In the genomic region with DNA sequence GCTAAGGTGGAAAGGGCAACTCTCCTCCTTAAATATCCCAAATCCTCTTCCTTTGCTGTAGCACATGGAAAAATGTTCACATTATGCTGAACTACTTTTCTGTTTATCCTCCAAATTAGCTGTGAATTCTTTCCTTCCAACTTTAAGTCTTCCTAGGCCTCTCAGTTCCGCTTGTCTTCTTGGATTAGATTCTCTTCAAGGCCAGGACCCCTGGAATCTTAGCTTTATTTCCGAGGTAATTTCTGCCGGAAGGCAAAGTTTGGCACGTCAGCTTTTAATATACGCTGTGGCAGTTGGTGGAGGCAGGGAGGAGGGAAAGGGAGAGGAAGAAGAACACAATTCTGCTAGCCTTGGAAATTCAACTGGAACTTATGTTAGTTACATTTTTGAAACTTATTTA, we compare ENCODE assay signal across 22 cellular contexts.
DNase-seq lines count a peak whose midpoint lies in the region; ATAC-seq and TF ChIP-seq lines count a peak whose summit lies in the region.
"Had no signal": no experiment of that assay in that cellular context is flagged by ENCODE, and none has a peak within 500 bp of the region (broad histone marks: within the 10 kb centered on the region; RNA-seq: fewer than 3 reads in every experiment).

No MANE protein-coding gene starts in this region.

- no peaks in the 10 kb centered on the region for H3K9me3 ChIP-seq in Caco-2
- H3K9me3 ChIP-seq in Panc1 (ENCODE audit: control insufficient read depth, insufficient read depth, low read depth, low read length) = peaks cover 32% of the 10 kb centered on the region; the same call in 1 of the 2 replicates
- no peaks in the 10 kb centered on the region for H3K9me3 ChIP-seq in colonic mucosa
- H3K9me3 ChIP-seq: BLaER1, Peyer's patch, SJSA1 had no signal

- DNase-seq in Caco-2 = no peak
- DNase-seq in Panc1 (ENCODE audit: low read depth, low spot score) = no peak
- no peak for DNase-seq in colonic mucosa
- no peak for DNase-seq in osteocyte (ENCODE audit: extremely low spot score, unreplicated experiment)
- no peak for DNase-seq in NCI-H2107 (lab: John Stamatoyannopoulos, UW)
- DNase-seq in HK-2 (ENCODE audit: unreplicated experiment) = no peak
- no peak for DNase-seq in NCI-H2227 treated with DMSO at 0.1 percent for 48 hours (lab: John Stamatoyannopoulos, UW)
- DNase-seq: ACHN; CD4-positive, alpha-beta T cell; COR-L47; DMS153; MG63; NCI-H1417; NCI-H187 treated with DMSO at 0.1 percent for 48 hours; NCI-H510A; NCI-H748 treated with DMSO at 0.1 percent for 48 hours had no signal

- ATAC-seq in Panc1 = no peak
- ATAC-seq in HG02884 (IDR thresholded peaks at IDR 0.05; ENCODE audit: unreplicated experiment) = no peak

- BruUV-seq in Caco-2 (replicated peaks; lab: Mats Ljungman, UMichigan) (no TSS peak), Panc1 (replicated peaks; lab: Mats Ljungman, UMichigan) (no TSS peak)

- intact Hi-C loops in Caco-2 (cut with micrococcal nuclease; ENCODE audit: unreplicated experiment) (no loop called here), Panc1 (cut with micrococcal nuclease; ENCODE audit: unreplicated experiment) (no loop called here), colonic mucosa (cut with DNase I) (no loop called here)

- no peak for TF ChIP-seq CTCF in Caco-2 (IDR thresholded peaks at IDR 0.05; ENCODE audit: insufficient read depth in 1 of 2, low read depth in 1 of 2, low read length in 1 of 2, severe bottlenecking in 1 of 2, unreplicated experiment in 1 of 2)
- no peak for TF ChIP-seq CTCF in Panc1 (IDR thresholded peaks at IDR 0.05)
- no peak for TF ChIP-seq CTCF in colonic mucosa (IDR thresholded peaks at IDR 0.05)
- TF ChIP-seq CTCF in osteocyte (IDR thresholded peaks at IDR 0.05) = no peak

- H3K4me1 Mint-ChIP-seq in Caco-2 (ENCODE audit: low read depth, unreplicated experiment) (peaks cover 10% of the 10 kb centered on the region), osteocyte (ENCODE audit: unreplicated experiment) (peaks cover 24% of the 10 kb centered on the region)

- H3K36me3 ChIP-seq in Caco-2 (ENCODE audit: control insufficient read depth, insufficient read depth, low read length) (no peaks in the 10 kb centered on the region), Panc1 (ENCODE audit: control insufficient read depth, insufficient read depth, low read length) (no peaks in the 10 kb centered on the region), colonic mucosa (no peaks in the 10 kb centered on the region)
- H3K36me3 ChIP-seq: BLaER1, MG63, Peyer's patch, SJSA1 had no signal

- H3K36me3 Mint-ChIP-seq in Caco-2 (ENCODE audit: insufficient read depth, unreplicated experiment) = no peaks in the 10 kb centered on the region
- no peaks in the 10 kb centered on the region for H3K36me3 Mint-ChIP-seq in osteocyte (ENCODE audit: unreplicated experiment)

- POLR2A ChIA-PET in Caco-2 (lab: Charles Lee) (no interaction called here), Panc1 (lab: Charles Lee) (no interaction called here)

- H3K4me1 ChIP-seq in Caco-2 = peaks cover 12% of the 10 kb centered on the region; the same call in 1 of the 2 replicates
- no peaks in the 10 kb centered on the region; the same call in 1 of the 2 replicates for H3K4me1 ChIP-seq in Panc1 (ENCODE audit: control insufficient read depth, insufficient read depth, low read length)
- H3K4me1 ChIP-seq in colonic mucosa = peaks cover 4% of the 10 kb centered on the region
- H3K4me1 ChIP-seq: BLaER1 had no signal

- CTCF ChIA-PET in Caco-2 (lab: Charles Lee) = no interaction called here
- CTCF ChIA-PET in Panc1 (lab: Charles Lee) = no interaction called here

- no peaks in the 10 kb centered on the region for H3K27me3 Mint-ChIP-seq in Caco-2 (ENCODE audit: insufficient read depth, unreplicated experiment)
- no peaks in the 10 kb centered on the region for H3K27me3 Mint-ChIP-seq in osteocyte (ENCODE audit: unreplicated experiment)

- H3K27ac Mint-ChIP-seq in Caco-2 (ENCODE audit: unreplicated experiment) (peak overlapping the region; percentile 59), osteocyte (ENCODE audit: unreplicated experiment) (peak overlapping the region; percentile 77)
- H3K27ac Mint-ChIP-seq: CD4-positive, alpha-beta T cell had no signal

- H3K27ac ChIP-seq in Panc1 (ENCODE audit: low read length) (peak overlapping the region; percentile 68), colonic mucosa (peak overlapping the region; percentile 30)
- H3K27ac ChIP-seq: 22Rv1, BLaER1, SJSA1 had no signal

- H3K4me3 ChIP-seq in Caco-2 (ENCODE audit: low read depth, low read length) (no peak overlapping the region), Panc1 (ENCODE audit: low read depth in 2 of 2, low read length in 2 of 2) (no peak overlapping the region), colonic mucosa (no peak overlapping the region)
- H3K4me3 ChIP-seq: BLaER1, K562, MG63, Peyer's patch, SJSA1 had no signal

- H3K9me3 Mint-ChIP-seq in Caco-2 (ENCODE audit: unreplicated experiment) (no peaks in the 10 kb centered on the region), osteocyte (ENCODE audit: unreplicated experiment) (peaks cover 10% of the 10 kb centered on the region)
- H3K9me3 Mint-ChIP-seq: CD4-positive, alpha-beta T cell had no signal

- H3K27me3 ChIP-seq in Caco-2 (replicated peaks; ENCODE audit: control insufficient read depth, insufficient read depth, low read length) (no peaks in the 10 kb centered on the region), Panc1 (ENCODE audit: control insufficient read depth, insufficient read depth, low read length) (no peaks in the 10 kb centered on the region), colonic mucosa (no peaks in the 10 kb centered on the region)
- H3K27me3 ChIP-seq: BLaER1, MG63, Peyer's patch, SJSA1 had no signal

- H3K4me3 Mint-ChIP-seq in Caco-2 (ENCODE audit: unreplicated experiment) = no peak overlapping the region
- H3K4me3 Mint-ChIP-seq in osteocyte (ENCODE audit: unreplicated experiment) = no peak overlapping the region
- H3K4me3 Mint-ChIP-seq: CD4-positive, alpha-beta T cell had no signal

- in situ Hi-C loops in Panc1 (cut with HindIII; ENCODE audit: low pct_unique_long_range_greater_than_20kb, low sequenced_read_pairs) = no loop called here

- no peak overlapping the region for H3K9ac ChIP-seq in colonic mucosa (ENCODE audit: low read depth in 2 of 2, low read length in 2 of 2)
- H3K9ac ChIP-seq: BLaER1 had no signal
